ENCODE assay signal across 9 cellular contexts in the genomic region with DNA sequence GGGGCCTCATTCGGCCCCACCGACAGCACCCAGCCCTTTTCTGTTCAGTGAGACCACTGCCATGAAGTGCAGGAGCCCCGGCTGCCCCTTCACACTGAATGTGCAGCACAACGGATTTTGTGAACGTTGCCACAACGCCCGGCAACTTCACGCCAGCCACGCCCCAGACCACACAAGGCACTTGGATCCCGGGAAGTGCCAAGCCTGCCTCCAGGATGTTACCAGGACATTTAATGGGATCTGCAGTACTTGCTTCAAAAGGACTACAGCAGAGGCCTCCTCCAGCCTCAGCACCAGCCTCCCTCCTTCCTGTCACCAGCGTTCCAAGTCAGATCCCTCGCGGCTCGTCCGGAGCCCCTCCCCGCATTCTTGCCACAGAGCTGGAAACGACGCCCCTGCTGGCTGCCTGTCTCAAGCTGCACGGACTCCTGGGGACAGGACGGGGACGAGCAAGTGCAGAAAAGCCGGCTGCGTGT. TPM values are rescaled to one million over a fixed set of nuclear protein-coding genes. Genes with fewer than 3 reads are reported as not detected.
A peak's percentile ranks its signal among the peaks of the same experiment; 100 is the strongest.
DNase-seq lines count a peak whose midpoint lies in the region; ATAC-seq, FAIRE-seq and TF ChIP-seq lines count a peak whose summit lies in the region.
"Had no signal": no experiment of that assay in that cellular context is flagged by ENCODE, and none has a peak within 500 bp of the region (broad histone marks: within the 10 kb centered on the region; RNA-seq: fewer than 3 reads in every experiment).

No MANE protein-coding gene starts in this region.

- H4K20me1 ChIP-seq in BLaER1 treated with 17β-estradiol and CSF1 and Interleukin-3, amounts not matched to agents 10 nM and 100 nM, result peaks cover 0 to 15% (median 0%) of the 10 kb centered on the region in 11 experiments; a peak in 6 of 22 replicates
- H4K20me1 ChIP-seq in Loucy (ENCODE audit: insufficient read depth, low read length, poor library complexity, severe bottlenecking) (peaks cover 12% of the 10 kb centered on the region), endothelial cell of umbilical vein (replicated peaks; ENCODE audit: control insufficient read depth, extremely low read depth, insufficient read depth, low read length) (no peaks in the 10 kb centered on the region), neural progenitor cell (ENCODE audit: low read depth) (peaks cover 6% of the 10 kb centered on the region), hepatocyte (ENCODE audit: insufficient read depth, poor library complexity, severe bottlenecking) (no peaks in the 10 kb centered on the region)

- H3K27ac ChIP-seq in BLaER1 treated with 17β-estradiol and CSF1 and Interleukin-3, amounts not matched to agents 10 nM and 100 nM, result peak overlapping the region; percentile 67 to 98 (median 94)
- H3K27ac ChIP-seq in endothelial cell of umbilical vein (ENCODE audit: insufficient read depth, low read depth, low read length) (no peak overlapping the region), neural progenitor cell (no peak overlapping the region), hepatocyte (no peak overlapping the region)

- peaks cover 15% of the 10 kb centered on the region for H3K4me1 Mint-ChIP-seq in neural progenitor cell
- peaks cover 2% of the 10 kb centered on the region for H3K4me1 Mint-ChIP-seq in Calu3 (ENCODE audit: low read depth, unreplicated experiment)

- H3K4me3 ChIP-seq in BLaER1 treated with 17β-estradiol and CSF1 and Interleukin-3, amounts not matched to agents 10 nM and 100 nM, result peak overlapping the region; percentile 24 to 58 (median 54); a peak in 19 of 20 replicates
- H3K4me3 ChIP-seq in Loucy (ENCODE audit: low read length, poor library complexity, severe bottlenecking) (no peak overlapping the region), endothelial cell of umbilical vein (replicated peaks in 1 of 3; ENCODE audit: insufficient read depth in 1 of 3, low read depth in 1 of 3, low read length in 3 of 3) (no peak overlapping the region), neural progenitor cell (peak overlapping the region; percentile 25), hepatocyte (no peak overlapping the region)

- H3K9me3 ChIP-seq in BLaER1 treated with 17β-estradiol and CSF1 and Interleukin-3, amounts not matched to agents 10 nM and 100 nM (replicated peaks in 1 of 11), result no peaks in the 10 kb centered on the region
- H3K9me3 ChIP-seq in Loucy (ENCODE audit: insufficient read depth, low read depth, low read length) (no peaks in the 10 kb centered on the region), endothelial cell of umbilical vein (replicated peaks; ENCODE audit: control insufficient read depth, insufficient read depth, low read length) (no peaks in the 10 kb centered on the region), neural progenitor cell (ENCODE audit: low read depth) (no peaks in the 10 kb centered on the region), hepatocyte (ENCODE audit: low read depth) (no peaks in the 10 kb centered on the region)

- TF ChIP-seq CTCF in Loucy (conservative IDR thresholded peaks at IDR 0.05; ENCODE audit: low read length) (no peak), endothelial cell of umbilical vein (IDR thresholded peaks at IDR 0.05; ENCODE audit: extremely low read depth in 1 of 2, insufficient read depth in 1 of 2, low read depth in 1 of 2, low read length in 2 of 2) (peak; percentile 7 to 33), neural progenitor cell (IDR thresholded peaks at IDR 0.05) (peak; percentile 65), hepatocyte (IDR thresholded peaks at IDR 0.05; ENCODE audit: poor library complexity) (no peak), Calu3 (IDR thresholded peaks at IDR 0.05; ENCODE audit: unreplicated experiment) (no peak)

- CTCF ChIA-PET in endothelial cell of umbilical vein (lab: Charles Lee), result no interaction called here
- CTCF ChIA-PET in Calu3 (lab: Charles Lee), result no interaction called here

- H3K4me1 ChIP-seq in BLaER1 treated with 17β-estradiol and CSF1 and Interleukin-3, amounts not matched to agents 10 nM and 100 nM, result peaks cover 96 to 100% (median 100%) of the 10 kb centered on the region in 10 experiments
- H3K4me1 ChIP-seq in Loucy (ENCODE audit: insufficient read depth, low read length, poor library complexity, severe bottlenecking), result peaks cover 47% of the 10 kb centered on the region
- peaks cover 16% of the 10 kb centered on the region for H3K4me1 ChIP-seq in endothelial cell of umbilical vein (ENCODE audit: control insufficient read depth, extremely low read depth, insufficient read depth, low read length)
- peaks cover 14% of the 10 kb centered on the region for H3K4me1 ChIP-seq in neural progenitor cell
- H3K4me1 ChIP-seq in hepatocyte (ENCODE audit: insufficient read depth), result peaks cover under 1% of the 10 kb centered on the region

- POLR2A ChIA-PET in endothelial cell of umbilical vein (lab: Charles Lee), result no interaction called here

- H2AFZ ChIP-seq in Loucy (ENCODE audit: low read length), result no peak overlapping the region
- peak overlapping the region; percentile 34 for H2AFZ ChIP-seq in endothelial cell of umbilical vein (ENCODE audit: low read depth, low read length)
- no peak overlapping the region for H2AFZ ChIP-seq in neural progenitor cell (replicated peaks)
- no peak overlapping the region for H2AFZ ChIP-seq in hepatocyte

- peak overlapping the region; percentile 72 to 83 (median 75) for H3K9ac ChIP-seq in BLaER1 treated with 17β-estradiol and CSF1 and Interleukin-3, amounts not matched to agents 10 nM and 100 nM
- no peak overlapping the region for H3K9ac ChIP-seq in Loucy (ENCODE audit: low read depth, low read length, poor library complexity, severe bottlenecking)
- H3K9ac ChIP-seq in endothelial cell of umbilical vein (replicated peaks; ENCODE audit: extremely low read depth, insufficient read depth, low read length), result no peak overlapping the region
- H3K9ac ChIP-seq in neural progenitor cell, result no peak overlapping the region

- BruUV-seq in endothelial cell of umbilical vein (replicated peaks; lab: Mats Ljungman, UMichigan), result no TSS peak
- no TSS peak for BruUV-seq in Calu3 (replicated peaks; lab: Mats Ljungman, UMichigan)

- 70% methylated on average over 22 of the region's 23 CpGs for WGBS in hepatocyte (ENCODE audit: low lambda C conversion rate, missing lambda C conversion rate)

- H3K27me3 Mint-ChIP-seq in neural progenitor cell (ENCODE audit: insufficient read depth, low read depth), result peaks cover 6% of the 10 kb centered on the region
- no peaks in the 10 kb centered on the region for H3K27me3 Mint-ChIP-seq in Calu3 (ENCODE audit: unreplicated experiment)

- H3K27ac Mint-ChIP-seq in neural progenitor cell (no peak overlapping the region), Calu3 (ENCODE audit: unreplicated experiment) (no peak overlapping the region)

- ATAC-seq in HG02973 (IDR thresholded peaks at IDR 0.05; ENCODE audit: unreplicated experiment), result no peak

- peaks cover 86 to 92% (median 88%) of the 10 kb centered on the region in 11 experiments for H3K36me3 ChIP-seq in BLaER1 treated with 17β-estradiol and CSF1 and Interleukin-3, amounts not matched to agents 10 nM and 100 nM
- H3K36me3 ChIP-seq in Loucy (ENCODE audit: insufficient read depth, low read length), result peaks cover 85% of the 10 kb centered on the region
- peaks cover 7 to 29% of the 10 kb centered on the region in 2 experiments for H3K36me3 ChIP-seq in endothelial cell of umbilical vein (ENCODE audit: control insufficient read depth in 2 of 2, extremely low read depth in 1 of 2, insufficient read depth in 2 of 2, low read length in 2 of 2)
- H3K36me3 ChIP-seq in neural progenitor cell, result peaks cover 5% of the 10 kb centered on the region
- H3K36me3 ChIP-seq in hepatocyte (replicated peaks; ENCODE audit: insufficient read depth, low read depth), result no peaks in the 10 kb centered on the region

- dilution Hi-C loops in endothelial cell of umbilical vein (cut with MboI; ENCODE audit: extremely low pct_ligation_motif_present, low sequenced_read_pairs), result no loop called here

- TF ChIP-seq POLR2A in endothelial cell of umbilical vein (IDR thresholded peaks at IDR 0.05; ENCODE audit: low read depth, low read length), result no peak

- H3K36me3 Mint-ChIP-seq in neural progenitor cell, result peaks cover 10% of the 10 kb centered on the region
- peaks cover 14% of the 10 kb centered on the region for H3K36me3 Mint-ChIP-seq in Calu3 (ENCODE audit: insufficient read depth, unreplicated experiment)

- H3K27me3 ChIP-seq in BLaER1 treated with 17β-estradiol and CSF1 and Interleukin-3, amounts not matched to agents 10 nM and 100 nM, result no peaks in the 10 kb centered on the region
- no peaks in the 10 kb centered on the region for H3K27me3 ChIP-seq in Loucy (ENCODE audit: insufficient read depth, low read length, poor library complexity, severe bottlenecking)
- no peaks in the 10 kb centered on the region for H3K27me3 ChIP-seq in endothelial cell of umbilical vein (ENCODE audit: control insufficient read depth in 2 of 2, insufficient read depth in 2 of 2, low read length in 2 of 2)
- H3K27me3 ChIP-seq in neural progenitor cell, result no peaks in the 10 kb centered on the region
- H3K27me3 ChIP-seq in hepatocyte, result no peaks in the 10 kb centered on the region

- H3K4me3 Mint-ChIP-seq in neural progenitor cell (peak overlapping the region; percentile 72), Calu3 (ENCODE audit: low read depth, unreplicated experiment) (no peak overlapping the region)

- peaks cover 43% of the 10 kb centered on the region for H3K79me2 ChIP-seq in Loucy (ENCODE audit: insufficient read depth, low read length)
- no peaks in the 10 kb centered on the region for H3K79me2 ChIP-seq in endothelial cell of umbilical vein (ENCODE audit: control insufficient read depth, insufficient read depth, low read length)
- H3K79me2 ChIP-seq in neural progenitor cell (ENCODE audit: low read depth), result no peaks in the 10 kb centered on the region
- H3K79me2 ChIP-seq in hepatocyte, result peaks cover 3% of the 10 kb centered on the region

- H3K9me2 ChIP-seq in Loucy (replicated peaks; ENCODE audit: low read depth, low read length), result no peaks in the 10 kb centered on the region
- H3K9me2 ChIP-seq in hepatocyte (replicated peaks; ENCODE audit: insufficient read depth), result no peaks in the 10 kb centered on the region

- H3F3A ChIP-seq in Loucy (ENCODE audit: low read depth) (peaks cover 4% of the 10 kb centered on the region; the same call in 1 of the 2 replicates), neural progenitor cell (ENCODE audit: low read depth) (no peaks in the 10 kb centered on the region)

- H3K9me1 ChIP-seq in endothelial cell of umbilical vein (replicated peaks; ENCODE audit: control insufficient read depth, extremely low read depth, insufficient read depth, low read length), result no peaks in the 10 kb centered on the region

- intact Hi-C loops in endothelial cell of umbilical vein (cut with micrococcal nuclease), result no loop called here
- intact Hi-C loops in Calu3 (cut with micrococcal nuclease; ENCODE audit: unreplicated experiment), result no loop called here

- no peak for FAIRE-seq in endothelial cell of umbilical vein (lab: Jason Lieb, UNC)

- peak overlapping the region; percentile 80 to 97 (median 89) for H3K4me2 ChIP-seq in BLaER1 treated with 17β-estradiol and CSF1 and Interleukin-3, amounts not matched to agents 10 nM and 100 nM
- H3K4me2 ChIP-seq in Loucy (ENCODE audit: low read depth, low read length, poor library complexity, severe bottlenecking) (peak overlapping the region; percentile 44), endothelial cell of umbilical vein (ENCODE audit: insufficient read depth, low read length) (no peak overlapping the region), neural progenitor cell (peak overlapping the region; percentile 63), hepatocyte (no peak overlapping the region)

- DNase-seq in endothelial cell of umbilical vein (ENCODE audit: low read depth, low spot score), result no peak
- peak; percentile 84 for DNase-seq in neural progenitor cell (ENCODE audit: low spot score)
- no peak for DNase-seq in hepatocyte (ENCODE audit: low spot score)
- DNase-seq in OCI-M2 (lab: John Stamatoyannopoulos, UW; ENCODE audit: unreplicated experiment), result no peak
- no peak for DNase-seq in Calu3
- DNase-seq: NCI-H1092 treated with DMSO at 0.1 percent for 48 hours had no signal

- no peaks in the 10 kb centered on the region for H3K9me3 Mint-ChIP-seq in neural progenitor cell
- no peaks in the 10 kb centered on the region for H3K9me3 Mint-ChIP-seq in Calu3 (ENCODE audit: low read depth, unreplicated experiment)

RNA-seq across cellular contexts. Expression of a gene that starts 11.8 kb away (rescaled TPM):
- total RNA-seq in endothelial cell of umbilical vein (4.2 and 8.6 TPM in 2 replicates), neural progenitor cell (ENCODE audit: low replicate concordance) (1.8 and 5.3 TPM in 2 replicates), hepatocyte (61.9 and 73.4 TPM in 2 replicates), Calu3 (2022) (19.4 and 22.6 TPM in 2 replicates)
- polyA plus RNA-seq in endothelial cell of umbilical vein (3.5 and 4.0 TPM in 2 replicates), hepatocyte (141 and 164 TPM in 2 replicates)
- polyA plus RNA-seq in endothelial cell of umbilical vein (2011; cell fraction: cytosol; rRNA removed), result 3.6 and 4.3 TPM in 2 replicates
- polyA plus RNA-seq in endothelial cell of umbilical vein (2011; cell fraction: nucleus; rRNA removed), result 28.8 and 35.5 TPM in 2 replicates
- 7.5 TPM in 2 replicates for polyA plus RNA-seq in endothelial cell of umbilical vein (2012)
- polyA minus RNA-seq in endothelial cell of umbilical vein, result 5.1 TPM in 2 replicates
- 2.3 TPM for polyA minus RNA-seq in endothelial cell of umbilical vein (2011; cell fraction: cytosol; rRNA and poly(A)+ RNA removed)
- 12.8 and 17.4 TPM in 2 replicates for polyA minus RNA-seq in endothelial cell of umbilical vein (2011; cell fraction: nucleus; rRNA and poly(A)+ RNA removed)

Comparison
In these comparisons a context has a peak if more than half of its experiments do, and no peak if none do; other contexts are left out.
1. H3K27ac ChIP-seq: peak in BLaER1 treated with 17β-estradiol and CSF1 and Interleukin-3, amounts not matched to agents 10 nM and 100 nM (11 of 11); none in endothelial cell of umbilical vein (single experiment), neural progenitor cell (single experiment) and hepatocyte (single experiment).
2. H3K4me2 ChIP-seq: peak in BLaER1 treated with 17β-estradiol and CSF1 and Interleukin-3, amounts not matched to agents 10 nM and 100 nM (11 of 11), Loucy (single experiment) and neural progenitor cell (single experiment); none in endothelial cell of umbilical vein (single experiment) and hepatocyte (single experiment).
3. H3K4me3 ChIP-seq: peak in BLaER1 treated with 17β-estradiol and CSF1 and Interleukin-3, amounts not matched to agents 10 nM and 100 nM (10 of 10) and neural progenitor cell (single experiment); none in Loucy (single experiment), endothelial cell of umbilical vein (0 of 3) and hepatocyte (single experiment).
4. H3K9ac ChIP-seq: peak in BLaER1 treated with 17β-estradiol and CSF1 and Interleukin-3, amounts not matched to agents 10 nM and 100 nM (11 of 11); none in Loucy (single experiment), endothelial cell of umbilical vein (single experiment) and neural progenitor cell (single experiment).
5. CTCF ChIP-seq: peak in endothelial cell of umbilical vein (2 of 2) and neural progenitor cell (single experiment); none in Loucy (single experiment), hepatocyte (single experiment) and Calu3 (single experiment).